ENCODE assay signal across 8 cellular contexts in genomic region chr21:45542242-45542666, GRCh38. TPM values are rescaled to one million over a fixed set of nuclear protein-coding genes. Genes with fewer than 3 reads are reported as not detected.
DNase-seq lines count a peak whose midpoint lies in the region; ATAC-seq and TF ChIP-seq lines count a peak whose summit lies in the region.

Gene SLC19A1 (minus strand): TSS chr21:45542440. CDS start chr21:45537959, 4,481 bp downstream.

- H3K36me3 Mint-ChIP-seq in activated CD8-positive, alpha-beta memory T cell treated with anti-CD3 and anti-CD28 coated beads, Interleukin-2, amount 10 ng/mL, durations not matched to agents 7 days and 5 days: no peaks in the 10 kb centered on the region

- CTCF ChIA-PET in activated CD8-positive, alpha-beta memory T cell treated with anti-CD3 and anti-CD28 coated beads, Interleukin-2, amount 10 ng/mL, durations not matched to agents 7 days and 5 days (lab: Charles Lee): no interaction called here

- H3K9me3 ChIP-seq in mucosa of descending colon: no peaks in the 10 kb centered on the region

- H3K4me3 ChIP-seq in epithelial cell of proximal tubule (ENCODE audit: low read depth, low read length): peak within 1 kb of the TSS; percentile 60
- peak within 1 kb of the TSS; percentile 28 for H3K4me3 ChIP-seq in mucosa of descending colon

- peaks cover 7% of the 10 kb centered on the region for H3K4me1 ChIP-seq in mucosa of descending colon (ENCODE audit: low read depth)

- H3K4me3 Mint-ChIP-seq in activated CD8-positive, alpha-beta memory T cell treated with anti-CD3 and anti-CD28 coated beads, Interleukin-2, amount 10 ng/mL, durations not matched to agents 7 days and 5 days: peak within 1 kb of the TSS; percentile 69

- no peaks in the 10 kb centered on the region for H3K36me3 ChIP-seq in mucosa of descending colon (ENCODE audit: low read depth)

- no peaks in the 10 kb centered on the region for H3K9me3 Mint-ChIP-seq in activated CD8-positive, alpha-beta memory T cell treated with anti-CD3 and anti-CD28 coated beads, Interleukin-2, amount 10 ng/mL, durations not matched to agents 7 days and 5 days (ENCODE audit: low read depth)

- DNase-seq in DMS 273 (lab: John Stamatoyannopoulos, UW; ENCODE audit: unreplicated experiment) (peak; percentile 90), DMS 273 treated with DMSO at 0.1 percent for 48 hours (lab: John Stamatoyannopoulos, UW) (no peak), NCI-H748 treated with DMSO at 0.1 percent for 48 hours (lab: John Stamatoyannopoulos, UW) (peak; percentile 8), epithelial cell of proximal tubule (ENCODE audit: low read depth) (no peak), mucosa of descending colon (peak; percentile 71 to 84 (median 84))
- peak; percentile 82 for DNase-seq in activated CD8-positive, alpha-beta memory T cell treated with anti-CD3 and anti-CD28 coated beads, Interleukin-2, amount 10 ng/mL, durations not matched to agents 7 days and 5 days
- peak; percentile 48 for DNase-seq in stimulated activated CD8-positive, alpha-beta memory T cell treated with anti-CD3 and anti-CD28 coated beads, Interleukin-7, amount 100 ng/mL, for 24 hours (ENCODE audit: low read depth)

- TF ChIP-seq CTCF in epithelial cell of proximal tubule (conservative IDR thresholded peaks at IDR 0.05; ENCODE audit: low read depth, low read length): no peak
- peak; percentile 31 for TF ChIP-seq CTCF in mucosa of descending colon (IDR thresholded peaks at IDR 0.05)

- peak within 1 kb of the TSS; percentile 77 for H3K27ac Mint-ChIP-seq in activated CD8-positive, alpha-beta memory T cell treated with anti-CD3 and anti-CD28 coated beads, Interleukin-2, amount 10 ng/mL, durations not matched to agents 7 days and 5 days

- intact Hi-C loops in mucosa of descending colon (cut with DNase I, micrococcal nuclease): no loop called here

- H3K27me3 Mint-ChIP-seq in activated CD8-positive, alpha-beta memory T cell treated with anti-CD3 and anti-CD28 coated beads, Interleukin-2, amount 10 ng/mL, durations not matched to agents 7 days and 5 days: no peaks in the 10 kb centered on the region

- ATAC-seq in HG02759 (IDR thresholded peaks at IDR 0.05; ENCODE audit: unreplicated experiment): peak; percentile 81
- ATAC-seq in activated CD8-positive, alpha-beta memory T cell treated with anti-CD3 and anti-CD28 coated beads, Interleukin-2, amount 10 ng/mL, durations not matched to agents 7 days and 5 days: peak; percentile 88
- ATAC-seq in mucosa of descending colon: peak; percentile 90

- H3K4me1 Mint-ChIP-seq in activated CD8-positive, alpha-beta memory T cell treated with anti-CD3 and anti-CD28 coated beads, Interleukin-2, amount 10 ng/mL, durations not matched to agents 7 days and 5 days: peaks cover 11% of the 10 kb centered on the region

RNA-seq across cellular contexts. Expression of gene SLC19A1, which starts in this region (rescaled TPM):
- 10 to 100 TPM; 53.2 to 60.2 TPM for total RNA-seq in activated CD8-positive, alpha-beta memory T cell treated with anti-CD3 and anti-CD28 coated beads, Interleukin-2, amount 10 ng/mL, durations not matched to agents 7 days and 5 days
- total RNA-seq in epithelial cell of proximal tubule: 19.3 and 34.7 TPM in 2 replicates
- 10 to 100 TPM; 12.6 to 22.8 (median 12.7) TPM for total RNA-seq in mucosa of descending colon

Comparison
In these comparisons a context has a peak if more than half of its experiments do, and no peak if none do; other contexts are left out.
1. DNase-seq: peak in DMS 273 (single experiment), NCI-H748 treated with DMSO at 0.1 percent for 48 hours (single experiment), activated CD8-positive, alpha-beta memory T cell treated with anti-CD3 and anti-CD28 coated beads, Interleukin-2, amount 10 ng/mL, durations not matched to agents 7 days and 5 days (single experiment), mucosa of descending colon (3 of 3) and stimulated activated CD8-positive, alpha-beta memory T cell treated with anti-CD3 and anti-CD28 coated beads, Interleukin-7, amount 100 ng/mL, for 24 hours (single experiment); none in DMS 273 treated with DMSO at 0.1 percent for 48 hours (single experiment) and epithelial cell of proximal tubule (single experiment).
2. Peak in every context shown above with its lines, with median percentiles within 50 percentile points of each other: ATAC-seq.